Comparison of ENCODE assay signal across 13 cellular contexts in genomic region chr14:103695331-103696026, GRCh38. TPM values are rescaled to one million over a fixed set of nuclear protein-coding genes. Genes with fewer than 3 reads are reported as not detected.
DNase-seq lines count a peak whose midpoint lies in the region; ATAC-seq and TF ChIP-seq lines count a peak whose summit lies in the region.
"Had no signal": no experiment of that assay in that cellular context is flagged by ENCODE, and none has a peak within 500 bp of the region (broad histone marks: within the 10 kb centered on the region; RNA-seq: fewer than 3 reads in every experiment).

No MANE protein-coding gene starts in this region.

- CTCF ChIA-PET in naive thymus-derived CD4-positive, alpha-beta T cell (lab: Charles Lee), result no interaction called here

- TF ChIP-seq CTCF in right atrium auricular region (IDR thresholded peaks at IDR 0.05) (no peak), SU-DHL-6 (IDR thresholded peaks at IDR 0.05; ENCODE audit: insufficient read depth, low read length, poor library complexity, severe bottlenecking) (no peak), upper lobe of right lung (IDR thresholded peaks at IDR 0.05) (no peak), GM13977 (IDR thresholded peaks at IDR 0.05; ENCODE audit: extremely low read depth, insufficient read depth, missing control alignments) (no peak)

- in situ Hi-C loops in GM13977 (cut with MboI; ENCODE audit: low pct_unique_long_range_greater_than_20kb, low sequenced_read_pairs, unreplicated experiment), result no loop called here

- peaks cover 0 to 11% (median 4%) of the 10 kb centered on the region in 7 donors for H3K4me1 Mint-ChIP-seq in naive thymus-derived CD4-positive, alpha-beta T cell
- H3K4me1 Mint-ChIP-seq: activated CD4-positive, alpha-beta T cell treated with anti-CD3 and anti-CD28 coated beads for 36 hours had no signal

- H3K9me2 ChIP-seq in SU-DHL-6 (replicated peaks; ENCODE audit: insufficient read depth, low read length), result no peaks in the 10 kb centered on the region

- H3K27me3 ChIP-seq in right atrium auricular region (no peaks in the 10 kb centered on the region), SU-DHL-6 (ENCODE audit: low read length) (no peaks in the 10 kb centered on the region), upper lobe of right lung (no peaks in the 10 kb centered on the region)
- H3K27me3 ChIP-seq in naive thymus-derived CD4-positive, alpha-beta T cell (ENCODE audit: control insufficient read depth in 2 of 2, insufficient read depth in 2 of 2, low read length in 2 of 2), result no peaks in the 10 kb centered on the region

- H3K9me3 Mint-ChIP-seq in naive thymus-derived CD4-positive, alpha-beta T cell, result no peaks in the 10 kb centered on the region

- H3F3A ChIP-seq in SU-DHL-6 (ENCODE audit: insufficient read depth), result peaks cover 73% of the 10 kb centered on the region

- no peak overlapping the region for H3K27ac ChIP-seq in right atrium auricular region
- H3K27ac ChIP-seq in SU-DHL-6 (ENCODE audit: low read depth, low read length), result peak overlapping the region; percentile 95
- H3K27ac ChIP-seq in naive thymus-derived CD4-positive, alpha-beta T cell (ENCODE audit: low read depth, low read length), result no peak overlapping the region
- H3K27ac ChIP-seq in upper lobe of right lung, result no peak overlapping the region

- H3K9me3 ChIP-seq in right atrium auricular region (no peaks in the 10 kb centered on the region), SU-DHL-6 (ENCODE audit: insufficient read depth, low read length) (no peaks in the 10 kb centered on the region), upper lobe of right lung (no peaks in the 10 kb centered on the region)
- H3K9me3 ChIP-seq in naive thymus-derived CD4-positive, alpha-beta T cell (ENCODE audit: control insufficient read depth in 2 of 3, low read length in 3 of 3), result no peaks in the 10 kb centered on the region

- H3K4me2 ChIP-seq in SU-DHL-6 (ENCODE audit: low read depth, low read length, poor library complexity, severe bottlenecking), result peak overlapping the region; percentile 55

- no peak overlapping the region for H3K4me3 Mint-ChIP-seq in naive thymus-derived CD4-positive, alpha-beta T cell
- H3K4me3 Mint-ChIP-seq: activated CD4-positive, alpha-beta T cell treated with anti-CD3 and anti-CD28 coated beads for 36 hours had no signal

- no peak overlapping the region for H2AFZ ChIP-seq in SU-DHL-6 (ENCODE audit: low read depth, low read length, severe bottlenecking)

- POLR2A ChIA-PET in naive thymus-derived CD4-positive, alpha-beta T cell (lab: Charles Lee), result interaction anchor here (1.0 kb wide), 1 partner anchor 8 kb away, joined by 3 read pairs; no protein-coding TSS in a partner anchor

- no peaks in the 10 kb centered on the region for H3K79me2 ChIP-seq in SU-DHL-6 (ENCODE audit: insufficient read depth, low read length)

- peak; percentile 60 for DNase-seq in Right ventricle myocardium inferior (ENCODE audit: missing footprints)
- DNase-seq in right atrium auricular region (ENCODE audit: low spot score), result no peak
- no peak for DNase-seq in naive thymus-derived CD4-positive, alpha-beta T cell
- DNase-seq in upper lobe of right lung, result peak; percentile 44
- no peak for DNase-seq in Kasumi-1 (lab: John Stamatoyannopoulos, UW)
- DNase-seq in GM13977 (ENCODE audit: low spot score), result no peak
- DNase-seq: activated CD4-positive, alpha-beta T cell treated with anti-CD3 and anti-CD28 coated beads for 36 hours; effector CD4-positive, alpha-beta T cell; left cardiac atrium; occipital lobe; OCI-M1 had no signal

- peak overlapping the region in 7 of 9 donors; percentile 8 to 79 (median 52) for H3K27ac Mint-ChIP-seq in naive thymus-derived CD4-positive, alpha-beta T cell
- H3K27ac Mint-ChIP-seq: activated CD4-positive, alpha-beta T cell treated with anti-CD3 and anti-CD28 coated beads for 36 hours had no signal

- no peaks in the 10 kb centered on the region for H3K27me3 Mint-ChIP-seq in naive thymus-derived CD4-positive, alpha-beta T cell
- H3K27me3 Mint-ChIP-seq: activated CD4-positive, alpha-beta T cell treated with anti-CD3 and anti-CD28 coated beads for 36 hours had no signal

- H3K9ac ChIP-seq in SU-DHL-6 (ENCODE audit: low read length), result peak overlapping the region; percentile 51

- H3K36me3 Mint-ChIP-seq in naive thymus-derived CD4-positive, alpha-beta T cell, result peaks cover 0 to 21% (median 0%) of the 10 kb centered on the region in 5 donors

- peaks cover 0 to 50% of the 10 kb centered on the region in 2 donors for H3K4me1 ChIP-seq in right atrium auricular region
- H3K4me1 ChIP-seq in naive thymus-derived CD4-positive, alpha-beta T cell (ENCODE audit: control insufficient read depth in 2 of 2, insufficient read depth in 2 of 2, low read length in 2 of 2), result no peaks in the 10 kb centered on the region
- H3K4me1 ChIP-seq in upper lobe of right lung, result peaks cover 34% of the 10 kb centered on the region

- H3K4me3 ChIP-seq in right atrium auricular region (no peak overlapping the region), SU-DHL-6 (ENCODE audit: insufficient read depth, low read length, poor library complexity, severe bottlenecking) (no peak overlapping the region), upper lobe of right lung (no peak overlapping the region)
- no peak overlapping the region for H3K4me3 ChIP-seq in naive thymus-derived CD4-positive, alpha-beta T cell (ENCODE audit: low read length)

- no peaks in the 10 kb centered on the region for H4K20me1 ChIP-seq in SU-DHL-6 (ENCODE audit: low read depth, low read length)

- ATAC-seq in Right ventricle myocardium inferior (no peak), upper lobe of right lung (no peak), GM21825 (IDR thresholded peaks at IDR 0.05; ENCODE audit: unreplicated experiment) (no peak)
- no peak for ATAC-seq in naive thymus-derived CD4-positive, alpha-beta T cell
- ATAC-seq: activated CD4-positive, alpha-beta T cell treated with anti-CD3 and anti-CD28 coated beads for 36 hours had no signal

- intact Hi-C loops in Right ventricle myocardium inferior (cut with DNase I), result no loop called here
- intact Hi-C loops in naive thymus-derived CD4-positive, alpha-beta T cell (cut with micrococcal nuclease), result no loop called here
- intact Hi-C loops in upper lobe of right lung (cut with DNase I), result no loop called here

- H3K36me3 ChIP-seq in right atrium auricular region, result peaks cover 53% of the 10 kb centered on the region
- H3K36me3 ChIP-seq in SU-DHL-6 (ENCODE audit: low read length), result no peaks in the 10 kb centered on the region
- peaks cover 0 to 66% (median 7%) of the 10 kb centered on the region in 3 experiments for H3K36me3 ChIP-seq in naive thymus-derived CD4-positive, alpha-beta T cell (ENCODE audit: control insufficient read depth in 2 of 3, insufficient read depth in 3 of 3, low read length in 3 of 3)
- peaks cover 66% of the 10 kb centered on the region for H3K36me3 ChIP-seq in upper lobe of right lung

RNA-seq across cellular contexts. Expression of gene XRCC3, which starts 19.8 kb away (rescaled TPM):
- total RNA-seq in Right ventricle myocardium inferior (2.8 TPM), right atrium auricular region (1 to 10 TPM; 2.1 to 3.6 TPM), upper lobe of right lung (5.6 TPM)
- total RNA-seq in naive thymus-derived CD4-positive, alpha-beta T cell, result 10 to 100 TPM in 4 of 5 experiments, 1 to 10 TPM in 1; 9.3 to 38.9 (median 15.9) TPM
- polyA plus RNA-seq in naive thymus-derived CD4-positive, alpha-beta T cell, result 1 to 10 TPM; 5.1 to 5.7 TPM

RNA-seq across cellular contexts. Expression of gene ZFYVE21, which starts 20.1 kb away (rescaled TPM):
- total RNA-seq in Right ventricle myocardium inferior (46.9 TPM), right atrium auricular region (10 to 100 TPM; 43.7 to 71.6 TPM), upper lobe of right lung (61.3 TPM)
- 10 to 100 TPM in 4 of 5 experiments, 1 to 10 TPM in 1; 5.8 to 19.0 (median 16.8) TPM for total RNA-seq in naive thymus-derived CD4-positive, alpha-beta T cell
- polyA plus RNA-seq in naive thymus-derived CD4-positive, alpha-beta T cell, result 10 to 100 TPM in 1 of 2 donors, 1 to 10 TPM in 1; 8.9 to 15.6 TPM

Comparison
In these comparisons a context has a peak if more than half of its experiments do, and no peak if none do; other contexts are left out.
1. DNase-seq: peak in Right ventricle myocardium inferior (single experiment) and upper lobe of right lung (single experiment); none in right atrium auricular region (single experiment), naive thymus-derived CD4-positive, alpha-beta T cell (0 of 9), Kasumi-1 (0 of 2) and GM13977 (single experiment).